ENCODE assay signal across 16 cellular contexts in the genomic region with DNA sequence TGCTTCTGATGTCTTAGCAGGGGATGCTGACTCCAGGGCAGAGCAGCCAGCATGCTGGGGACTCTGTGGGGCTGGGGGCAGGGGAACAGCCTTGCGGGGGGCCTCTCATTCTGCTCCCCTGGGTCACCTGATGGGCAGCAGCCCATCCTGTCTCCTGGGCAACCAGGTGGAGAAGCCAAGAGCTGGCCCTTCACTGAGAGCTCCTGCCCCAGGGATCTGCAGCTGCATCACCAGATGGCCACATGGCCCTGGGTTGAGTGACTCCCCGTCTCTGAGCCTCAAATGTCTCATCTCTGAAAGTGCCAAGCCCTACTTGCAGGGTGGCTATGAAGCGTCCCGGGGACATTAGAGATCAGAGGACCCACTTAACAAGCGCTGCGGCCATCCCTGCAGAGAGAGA. TPM values are rescaled to one million over a fixed set of nuclear protein-coding genes. Genes with fewer than 3 reads are reported as not detected.
A peak's percentile ranks its signal among the peaks of the same experiment; 100 is the strongest.
DNase-seq lines count a peak whose midpoint lies in the region; ATAC-seq and TF ChIP-seq lines count a peak whose summit lies in the region.
"Had no signal": no experiment of that assay in that cellular context is flagged by ENCODE, and none has a peak within 500 bp of the region (broad histone marks: within the 10 kb centered on the region; RNA-seq: fewer than 3 reads in every experiment).

No MANE protein-coding gene starts in this region.

- no peaks in the 10 kb centered on the region for H3K4me1 Mint-ChIP-seq in brain

- H3K9me3 Mint-ChIP-seq in brain: no peaks in the 10 kb centered on the region
- H3K9me3 Mint-ChIP-seq: CD8-positive, alpha-beta T cell had no signal

- no peaks in the 10 kb centered on the region for H3K27me3 Mint-ChIP-seq in brain

- no peak overlapping the region for H3K4me3 Mint-ChIP-seq in brain
- H3K4me3 Mint-ChIP-seq: CD8-positive, alpha-beta T cell had no signal

- DNase-seq in NCI-H1417 (lab: John Stamatoyannopoulos, UW) (peak in 2 of 3 experiments; percentile 44 to 75), NCI-H1417 treated with DMSO at 0.1 percent for 48 hours (lab: John Stamatoyannopoulos, UW) (no peak), DMS79 (lab: John Stamatoyannopoulos, UW) (peak; percentile 5), NCI-H69 (lab: John Stamatoyannopoulos, UW) (peak; percentile 42), NCI-H146 (lab: John Stamatoyannopoulos, UW) (no peak), NCI-H1092 (lab: John Stamatoyannopoulos, UW) (no peak)
- DNase-seq: 8988T; CD8-positive, alpha-beta T cell; GDM1; HCEC 1CT; NCI-H1436; NCI-H2081; NCI-H345 had no signal

- TF ChIP-seq CTCF in brain (conservative IDR thresholded peaks at IDR 0.05): no peak

- H3K27ac Mint-ChIP-seq in brain: peak overlapping the region in 3 of 5 experiments; percentile 24 to 33 (median 32)
- H3K27ac Mint-ChIP-seq: CD8-positive, alpha-beta T cell had no signal

- peaks cover 17% of the 10 kb centered on the region for H3K36me3 Mint-ChIP-seq in brain

- no peak for ATAC-seq in HG02870 (IDR thresholded peaks at IDR 0.05; ENCODE audit: unreplicated experiment)
- ATAC-seq: CD8-positive, alpha-beta T cell; GM12878 had no signal

RNA-seq across cellular contexts. Expression of gene LRSAM1, which starts 49.1 kb away (rescaled TPM):
- polyA plus RNA-seq in brain (ENCODE audit: insufficient read depth, low read depth, low replicate concordance): 29.4 TPM

RNA-seq across cellular contexts. Expression of gene RPL12, which starts 49.2 kb away (rescaled TPM):
- polyA plus RNA-seq in brain (ENCODE audit: insufficient read depth, low read depth, low replicate concordance): 3,352 TPM

Comparison
In these comparisons a context has a peak if more than half of its experiments do, and no peak if none do; other contexts are left out.
1. DNase-seq: peak in NCI-H1417 (2 of 3), DMS79 (single experiment) and NCI-H69 (single experiment); none in NCI-H1417 treated with DMSO at 0.1 percent for 48 hours (single experiment), NCI-H146 (single experiment) and NCI-H1092 (single experiment).